In genomic region chr9:92328225-92328624, GRCh38 we compare ENCODE assay signal across 10 cellular contexts. TPM values are rescaled to one million over a fixed set of nuclear protein-coding genes. Genes with fewer than 3 reads are reported as not detected.
DNase-seq lines count a peak whose midpoint lies in the region; ATAC-seq lines count a peak whose summit lies in the region.
"Had no signal": no experiment of that assay in that cellular context is flagged by ENCODE, and none has a peak within 500 bp of the region (broad histone marks: within the 10 kb centered on the region; RNA-seq: fewer than 3 reads in every experiment).

No MANE protein-coding gene starts in this region.

- no peaks in the 10 kb centered on the region for H4K20me1 ChIP-seq in BLaER1

- H3K4me3 ChIP-seq in BLaER1, result no peak overlapping the region

- H3K9me3 Mint-ChIP-seq in T-helper 2 cell treated with Interferon-gamma antibody and Interleukin-4, amounts not matched to agents 5 μg/mL and 100 μg/mL, for 36 hours, result no peaks in the 10 kb centered on the region

- in situ Hi-C loops in SK-MEL-5 (cut with HindIII; ENCODE audit: low pct_unique_long_range_greater_than_20kb, low sequenced_read_pairs), result no loop called here

- peaks cover 34% of the 10 kb centered on the region for H3K4me1 ChIP-seq in BLaER1

- no peaks in the 10 kb centered on the region for H3K27me3 ChIP-seq in BLaER1

- no peak overlapping the region for H3K4me3 Mint-ChIP-seq in T-helper 2 cell treated with Interferon-gamma antibody and Interleukin-4, amounts not matched to agents 5 μg/mL and 100 μg/mL, for 36 hours

- H3K27ac Mint-ChIP-seq in T-helper 2 cell treated with Interferon-gamma antibody and Interleukin-4, amounts not matched to agents 5 μg/mL and 100 μg/mL, for 36 hours, result no peak overlapping the region

- DNase-seq in HS-27A (ENCODE audit: low read depth) (peak; percentile 3), SK-MEL-5 (ENCODE audit: low read depth, low spot score) (peak; percentile 72), glomerular endothelial cell (ENCODE audit: extremely low read depth, low read depth, low spot score) (peak; percentile 16), occipital lobe (lab: John Stamatoyannopoulos, UW) (no peak)
- no peak for DNase-seq in T-helper 2 cell treated with Interferon-gamma antibody and Interleukin-4, amounts not matched to agents 5 μg/mL and 100 μg/mL, for 36 hours (ENCODE audit: low spot score)
- DNase-seq: effector CD8-positive, alpha-beta T cell; RPMI8226 had no signal

- H3K4me2 ChIP-seq in BLaER1, result peak overlapping the region; percentile 87; the same call in 1 of the 2 replicates

- H3K27ac ChIP-seq in BLaER1, result no peak overlapping the region

- no peaks in the 10 kb centered on the region for H3K27me3 Mint-ChIP-seq in T-helper 2 cell treated with Interferon-gamma antibody and Interleukin-4, amounts not matched to agents 5 μg/mL and 100 μg/mL, for 36 hours (ENCODE audit: low read depth)

- H3K9ac ChIP-seq in BLaER1, result peak overlapping the region; percentile 9; the same call in 1 of the 2 replicates

- no peak for ATAC-seq in GM21529 (IDR thresholded peaks at IDR 0.05; ENCODE audit: unreplicated experiment)
- no peak for ATAC-seq in GM21619 (IDR thresholded peaks at IDR 0.05; ENCODE audit: unreplicated experiment)

- peaks cover 29% of the 10 kb centered on the region for H3K4me1 Mint-ChIP-seq in T-helper 2 cell treated with Interferon-gamma antibody and Interleukin-4, amounts not matched to agents 5 μg/mL and 100 μg/mL, for 36 hours (ENCODE audit: low read depth)

- peaks cover 13% of the 10 kb centered on the region for H3K36me3 ChIP-seq in BLaER1

- H3K36me3 Mint-ChIP-seq in T-helper 2 cell treated with Interferon-gamma antibody and Interleukin-4, amounts not matched to agents 5 μg/mL and 100 μg/mL, for 36 hours (ENCODE audit: low read depth), result peaks cover 20% of the 10 kb centered on the region

- H3K9me3 ChIP-seq in BLaER1, result no peaks in the 10 kb centered on the region

RNA-seq across cellular contexts. Expression of gene CENPP, which starts 2.5 kb away (rescaled TPM):
- total RNA-seq in SK-MEL-5 (2014; rRNA removed; shearing (Covaris generic)), result 6.3 and 10.6 TPM in 2 replicates
- 2.8 and 3.6 TPM in 2 replicates for polyA plus RNA-seq in SK-MEL-5 (2015; cell fraction: cytosol; rRNA removed)
- polyA plus RNA-seq in SK-MEL-5 (2015; cell fraction: nucleus; rRNA removed), result 3.5 and 5.3 TPM in 2 replicates
- total RNA-seq in glomerular endothelial cell (1.8 and 2.5 TPM in 2 replicates), occipital lobe (8.6 TPM)

RNA-seq across cellular contexts. Expression of gene NOL8, which starts 3.1 kb away (rescaled TPM):
- total RNA-seq in SK-MEL-5 (2014; rRNA removed; shearing (Covaris generic)), result 32.9 and 37.9 TPM in 2 replicates
- polyA plus RNA-seq in SK-MEL-5 (2015; cell fraction: cytosol; rRNA removed), result 29.3 and 32.7 TPM in 2 replicates
- 253 and 330 TPM in 2 replicates for polyA plus RNA-seq in SK-MEL-5 (2015; cell fraction: nucleus; rRNA removed)
- total RNA-seq in glomerular endothelial cell (22.4 and 28.4 TPM in 2 replicates), occipital lobe (18.2 TPM)

RNA-seq across cellular contexts. Expression of gene IARS1, which starts 34.7 kb away (rescaled TPM):
- total RNA-seq in SK-MEL-5 (2014; rRNA removed; shearing (Covaris generic)), result 408 and 438 TPM in 2 replicates
- polyA plus RNA-seq in SK-MEL-5 (2015; cell fraction: cytosol; rRNA removed), result 193 and 263 TPM in 2 replicates
- 408 and 554 TPM in 2 replicates for polyA plus RNA-seq in SK-MEL-5 (2015; cell fraction: nucleus; rRNA removed)
- total RNA-seq in glomerular endothelial cell (89.1 and 98.2 TPM in 2 replicates), occipital lobe (154 TPM)

Comparison
In these comparisons a context has a peak if more than half of its experiments do, and no peak if none do; other contexts are left out.
1. DNase-seq: peak in HS-27A (single experiment), SK-MEL-5 (single experiment) and glomerular endothelial cell (single experiment); none in occipital lobe (single experiment) and T-helper 2 cell treated with Interferon-gamma antibody and Interleukin-4, amounts not matched to agents 5 μg/mL and 100 μg/mL, for 36 hours (single experiment).